ENCODE assay signal across 16 cellular contexts in genomic region chr2:202883987-202884675, GRCh38. TPM values are rescaled to one million over a fixed set of nuclear protein-coding genes. Genes with fewer than 3 reads are reported as not detected.
A peak's percentile ranks its signal among the peaks of the same experiment; 100 is the strongest.
DNase-seq lines count a peak whose midpoint lies in the region; ATAC-seq and TF ChIP-seq lines count a peak whose summit lies in the region.
"Had no signal": no experiment of that assay in that cellular context is flagged by ENCODE, and none has a peak within 500 bp of the region (broad histone marks: within the 10 kb centered on the region; RNA-seq: fewer than 3 reads in every experiment).

No MANE protein-coding gene starts in this region.

- H3K9ac ChIP-seq in mesendoderm (ENCODE audit: low read length), result no peak overlapping the region

- no peak overlapping the region for H3K4me2 ChIP-seq in mesendoderm (ENCODE audit: low read length)

- DNase-seq in CD1c-positive myeloid dendritic cell (ENCODE audit: extremely low spot score) (peak; percentile 2), MV-4-11 (lab: John Stamatoyannopoulos, UW) (peak; percentile 11), brain microvascular endothelial cell (peak; percentile 13), mesendoderm (peak; percentile 1), NCI-H1417 (lab: John Stamatoyannopoulos, UW) (no peak)
- no peak for DNase-seq in stimulated activated CD4-positive, alpha-beta T cell treated with anti-CD3 and anti-CD28 coated beads, Interleukin-4, amount 100 ng/mL, for 24 hours
- DNase-seq: activated CD4-positive, CD25-positive, alpha-beta regulatory T cell treated with anti-CD3 and anti-CD28 coated beads, Interleukin-2, amount 50 U/mL, for 72 hours; activated CD8-positive, alpha-beta memory T cell treated with anti-CD3 and anti-CD28 coated beads, Interleukin-2, amount 50 U/mL, for 4 hours; activated naive CD4-positive, alpha-beta T cell treated with Interleukin-2 at 50 U/mL for 16 hours; CD4-positive, CD25-positive, alpha-beta regulatory T cell; DMS79 treated with DMSO at 0.1 percent for 48 hours; H9; left lung; T-helper 1 cell had no signal

- no peaks in the 10 kb centered on the region for H3K79me1 ChIP-seq in mesendoderm (ENCODE audit: low read length)

- no peak overlapping the region for H2AK5ac ChIP-seq in mesendoderm (ENCODE audit: low read length)

- no peak for ATAC-seq in GM18519 (IDR thresholded peaks at IDR 0.05; ENCODE audit: low FRiP score, unreplicated experiment)
- ATAC-seq: left lung had no signal

- H3K27ac ChIP-seq in brain microvascular endothelial cell (no peak overlapping the region), mesendoderm (ENCODE audit: low read depth, low read length) (no peak overlapping the region)
- H3K27ac ChIP-seq: left lung, prostate gland had no signal

- no peak overlapping the region for H2BK5ac ChIP-seq in mesendoderm (ENCODE audit: low read length)

- H3K4me3 ChIP-seq in brain microvascular endothelial cell (ENCODE audit: low read depth, low read length) (no peak overlapping the region), mesendoderm (ENCODE audit: low read length) (no peak overlapping the region)
- H3K4me3 ChIP-seq: left lung, prostate gland had no signal

- in situ Hi-C loops in brain microvascular endothelial cell (cut with HindIII; ENCODE audit: low pct_ligation_motif_present, low sequenced_read_pairs), result no loop called here

- no peak overlapping the region for H2BK120ac ChIP-seq in mesendoderm (ENCODE audit: low read depth, low read length)

- no peaks in the 10 kb centered on the region for H3K4me1 ChIP-seq in mesendoderm (ENCODE audit: control insufficient read depth, low read depth, low read length)
- H3K4me1 ChIP-seq: left lung, prostate gland had no signal

- H3K79me2 ChIP-seq in mesendoderm (ENCODE audit: control insufficient read depth, insufficient read depth, low read length), result no peaks in the 10 kb centered on the region

- no peak overlapping the region for H3K18ac ChIP-seq in mesendoderm (ENCODE audit: low read length)

- no CpG with 5 or more reads among the region's 5 CpGs for WGBS in mesendoderm (ENCODE audit: extremely low coverage, insufficient coverage, low lambda C conversion rate)

- peak; percentile 44 for TF ChIP-seq CTCF in brain microvascular endothelial cell (IDR thresholded peaks at IDR 0.05; ENCODE audit: low read depth, low read length, missing control alignments)

- no peak overlapping the region for H3K23ac ChIP-seq in mesendoderm (ENCODE audit: low read length)

- H3K56ac ChIP-seq in mesendoderm (ENCODE audit: low read length), result no peak overlapping the region

- no peak overlapping the region for H2BK15ac ChIP-seq in mesendoderm (replicated peaks; ENCODE audit: low read depth)

- H3K27me3 ChIP-seq in brain microvascular endothelial cell (replicated peaks) (no peaks in the 10 kb centered on the region), mesendoderm (ENCODE audit: insufficient read depth, low read length, poor library complexity) (no peaks in the 10 kb centered on the region)
- H3K27me3 ChIP-seq: left lung had no signal

- H4K8ac ChIP-seq in mesendoderm (ENCODE audit: low read depth, low read length), result no peak overlapping the region

- H4K5ac ChIP-seq in mesendoderm (ENCODE audit: low read length), result no peak overlapping the region

- H3K36me3 ChIP-seq in brain microvascular endothelial cell (replicated peaks) (peaks cover 35% of the 10 kb centered on the region), mesendoderm (ENCODE audit: control insufficient read depth, insufficient read depth, low read length) (no peaks in the 10 kb centered on the region)
- H3K36me3 ChIP-seq: prostate gland had no signal

- no peak overlapping the region for H3K4ac ChIP-seq in mesendoderm (ENCODE audit: low read depth, low read length)

RNA-seq across cellular contexts. Expression of gene ICA1L, which starts 12.6 kb away (rescaled TPM):
- 0.79 TPM for polyA plus RNA-seq in mesendoderm (2013, experiment 1 of 2)
- 1.0 TPM for polyA plus RNA-seq in mesendoderm (2013, experiment 2 of 2)

RNA-seq across cellular contexts. Expression of gene WDR12, which starts 27.3 kb away (rescaled TPM):
- 86.8 TPM for polyA plus RNA-seq in mesendoderm (2013, experiment 1 of 2)
- 91.1 TPM for polyA plus RNA-seq in mesendoderm (2013, experiment 2 of 2)

RNA-seq across cellular contexts. Expression of gene CARF, which starts 27.9 kb away (rescaled TPM):
- polyA plus RNA-seq in mesendoderm (2013, experiment 1 of 2), result 0.93 TPM
- 0.97 TPM for polyA plus RNA-seq in mesendoderm (2013, experiment 2 of 2)

Comparison
In these comparisons a context has a peak if more than half of its experiments do, and no peak if none do; other contexts are left out.
1. DNase-seq: peak in CD1c-positive myeloid dendritic cell (single experiment), MV-4-11 (single experiment), brain microvascular endothelial cell (single experiment) and mesendoderm (single experiment); none in stimulated activated CD4-positive, alpha-beta T cell treated with anti-CD3 and anti-CD28 coated beads, Interleukin-4, amount 100 ng/mL, for 24 hours (single experiment) and NCI-H1417 (0 of 3).